In the genomic region with DNA sequence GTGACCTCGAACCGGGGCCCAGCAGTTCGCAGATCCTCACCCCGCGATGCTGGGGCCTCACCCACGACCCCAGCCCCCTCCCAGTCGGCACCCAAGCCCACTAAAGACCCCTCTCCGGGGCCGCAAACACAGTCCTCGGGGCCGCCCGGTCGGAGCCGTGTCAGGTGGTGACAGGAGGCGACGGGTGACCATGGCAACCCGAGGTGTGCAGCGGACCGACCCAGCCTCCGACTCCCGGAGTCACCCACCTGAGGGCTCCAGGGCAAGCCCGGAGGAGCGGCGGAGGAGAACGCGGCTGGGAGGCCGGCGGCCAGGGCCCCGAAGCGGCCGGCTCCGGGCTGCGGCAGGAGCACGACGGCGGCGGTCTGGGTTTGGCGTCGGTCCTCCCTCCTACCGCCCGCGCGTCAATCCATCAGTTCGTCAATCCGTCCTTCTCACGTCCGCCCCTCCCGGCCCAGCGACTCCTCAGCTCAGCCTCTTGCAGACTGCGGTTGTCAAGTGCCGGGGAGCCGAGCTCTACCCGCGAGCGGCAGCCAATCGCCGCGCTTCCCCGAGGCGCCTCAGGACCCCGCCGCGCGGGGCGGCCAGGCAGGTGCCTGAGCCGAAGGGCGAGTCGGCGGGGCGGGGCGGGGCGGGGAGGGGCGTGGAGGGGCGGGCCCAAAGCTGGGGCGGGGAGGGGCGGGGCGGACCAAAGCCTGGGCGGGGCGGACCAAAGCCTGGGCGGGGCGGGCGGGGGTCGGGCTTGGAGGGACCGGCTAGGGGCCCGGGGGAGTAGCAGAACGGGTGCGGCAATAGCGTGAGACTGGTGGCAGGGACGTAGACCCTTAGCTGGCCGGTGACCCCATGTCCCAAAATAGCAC, we compare ENCODE assay signal across 8 cellular contexts. TPM values are rescaled to one million over a fixed set of nuclear protein-coding genes. Genes with fewer than 3 reads are reported as not detected.
A peak's percentile ranks its signal among the peaks of the same experiment; 100 is the strongest.
DNase-seq lines count a peak whose midpoint lies in the region; ATAC-seq and TF ChIP-seq lines count a peak whose summit lies in the region.

A gene (minus strand): TSS at position 489 of the 860 bp plus-strand sequence. CDS start 18,590 bp downstream, outside the sequence.

- H3K9me3 Mint-ChIP-seq in Caco-2 (ENCODE audit: unreplicated experiment): no peaks in the 10 kb centered on the region
- H3K9me3 Mint-ChIP-seq in endodermal cell: no peaks in the 10 kb centered on the region

- peak within 1 kb of the TSS; percentile 57 for H3K9ac ChIP-seq in endodermal cell (ENCODE audit: extremely low read depth, low read length, poor library complexity, severe bottlenecking)

- no peaks in the 10 kb centered on the region for H3K4me1 ChIP-seq in Caco-2
- H3K4me1 ChIP-seq in endodermal cell (ENCODE audit: control insufficient read depth, insufficient read depth, low read length): no peaks in the 10 kb centered on the region

- H3K27ac ChIP-seq in endodermal cell (ENCODE audit: low read depth, low read length): peak within 1 kb of the TSS; percentile 78

- ATAC-seq in GM21390 (IDR thresholded peaks at IDR 0.05; ENCODE audit: unreplicated experiment): peak; percentile 92

- H3K27me3 ChIP-seq in Caco-2 (replicated peaks; ENCODE audit: control insufficient read depth, insufficient read depth, low read length) (no peaks in the 10 kb centered on the region), endodermal cell (ENCODE audit: control insufficient read depth, insufficient read depth, low read length, poor library complexity, severe bottlenecking) (no peaks in the 10 kb centered on the region)

- H3K4me3 ChIP-seq in Caco-2 (ENCODE audit: low read depth, low read length) (peak within 1 kb of the TSS; percentile 51), endodermal cell (ENCODE audit: low read length) (peak within 1 kb of the TSS; percentile 94)

- CTCF ChIA-PET in Caco-2 (lab: Charles Lee): interaction anchor here (0.6 kb wide), 2 partner anchors 47 to 78 kb away, joined by 3 read pairs; a partner anchor contains a TSS

- no TSS peak for BruUV-seq in Caco-2 (replicated peaks; lab: Mats Ljungman, UMichigan)

- POLR2A ChIA-PET in Caco-2 (lab: Charles Lee): interaction anchor here (0.6 to 1.1 kb wide), 9 partner anchors 14 to 89 kb away, joined by 3 to 5 read pairs (median 3); a partner anchor contains a TSS

- no peaks in the 10 kb centered on the region for H3K27me3 Mint-ChIP-seq in Caco-2 (ENCODE audit: insufficient read depth, unreplicated experiment)
- no peaks in the 10 kb centered on the region for H3K27me3 Mint-ChIP-seq in endodermal cell (ENCODE audit: insufficient read depth)

- H3K4me1 Mint-ChIP-seq in Caco-2 (ENCODE audit: low read depth, unreplicated experiment): peaks cover 5% of the 10 kb centered on the region
- peaks cover 1% of the 10 kb centered on the region for H3K4me1 Mint-ChIP-seq in endodermal cell

- H3K4me3 Mint-ChIP-seq in Caco-2 (ENCODE audit: unreplicated experiment): peak within 1 kb of the TSS; percentile 97
- H3K4me3 Mint-ChIP-seq in endodermal cell: peak within 1 kb of the TSS; percentile 79

- no peak for TF ChIP-seq CTCF in Caco-2 (IDR thresholded peaks at IDR 0.05; ENCODE audit: insufficient read depth in 1 of 2, low read depth in 1 of 2, low read length in 1 of 2, severe bottlenecking in 1 of 2, unreplicated experiment in 1 of 2)
- TF ChIP-seq CTCF in endodermal cell (conservative IDR thresholded peaks at IDR 0.05): no peak

- H3K36me3 Mint-ChIP-seq in Caco-2 (ENCODE audit: insufficient read depth, unreplicated experiment) (peaks cover 6% of the 10 kb centered on the region), endodermal cell (ENCODE audit: low read depth) (no peaks in the 10 kb centered on the region)

- WGBS in endodermal cell (ENCODE audit: insufficient coverage in 1 of 2, insufficient read length in 1 of 2), 2 experiments: 0% methylated on average over 47 to 84 of the region's 90 CpGs

- intact Hi-C loops in Caco-2 (cut with micrococcal nuclease; ENCODE audit: unreplicated experiment): loop anchor here (2.0 kb wide), 1 partner anchor 33 kb away; no protein-coding TSS in a partner anchor

- H3K36me3 ChIP-seq in Caco-2 (ENCODE audit: control insufficient read depth, insufficient read depth, low read length): no peaks in the 10 kb centered on the region
- no peaks in the 10 kb centered on the region for H3K36me3 ChIP-seq in endodermal cell (ENCODE audit: control insufficient read depth, insufficient read depth, low read length)

- peak; percentile 91 to 92 for DNase-seq in Caco-2
- DNase-seq in HUDEP-2 (lab: John Stamatoyannopoulos, UW; ENCODE audit: unreplicated experiment in 76 of 76): peak; percentile 23 to 97 (median 92)
- peak; percentile 98 for DNase-seq in NOMO-1 treated with dmso at 0.1 percent for 144 hours (lab: John Stamatoyannopoulos, UW; ENCODE audit: unreplicated experiment)
- DNase-seq in activated CD8-positive, alpha-beta memory T cell treated with anti-CD3 and anti-CD28 coated beads, Interleukin-2, amount 50 U/mL, for 1 hour (ENCODE audit: extremely low read depth): peak; percentile 90
- peak; percentile 98 for DNase-seq in endodermal cell
- peak; percentile 98 for DNase-seq in mesenteric fat pad (ENCODE audit: low spot score)
- peak; percentile 83 for DNase-seq in stimulated activated CD8-positive, alpha-beta memory T cell treated with anti-CD3 and anti-CD28 coated beads, Interleukin-15, amount 100 ng/mL, for 1 hour (ENCODE audit: low read depth)

- H3K27ac Mint-ChIP-seq in Caco-2 (ENCODE audit: unreplicated experiment) (peak within 1 kb of the TSS; percentile 74), endodermal cell (peak within 1 kb of the TSS; percentile 58)

- H3K9me3 ChIP-seq in Caco-2 (no peaks in the 10 kb centered on the region), endodermal cell (ENCODE audit: control insufficient read depth, low read length) (no peaks in the 10 kb centered on the region)

RNA-seq across cellular contexts. Expression of the gene that starts here (rescaled TPM):
- total RNA-seq in Caco-2 (2022) (3.6 and 3.7 TPM in 2 replicates), endodermal cell (1 to 10 TPM; 7.5 to 9.2 TPM), mesenteric fat pad (14.6 TPM)
- polyA plus RNA-seq in endodermal cell (2013, experiment 1 of 2): 13.4 TPM
- polyA plus RNA-seq in endodermal cell (2013, experiment 2 of 2): 13.4 TPM

Comparison
In these comparisons a context has a peak if more than half of its experiments do, and no peak if none do; other contexts are left out.
1. Peak in every context shown above with its lines: DNase-seq, ATAC-seq, H3K4me3 ChIP-seq and H3K27ac ChIP-seq.